1 cellular context compared by ENCODE assay signal in the genomic region with DNA sequence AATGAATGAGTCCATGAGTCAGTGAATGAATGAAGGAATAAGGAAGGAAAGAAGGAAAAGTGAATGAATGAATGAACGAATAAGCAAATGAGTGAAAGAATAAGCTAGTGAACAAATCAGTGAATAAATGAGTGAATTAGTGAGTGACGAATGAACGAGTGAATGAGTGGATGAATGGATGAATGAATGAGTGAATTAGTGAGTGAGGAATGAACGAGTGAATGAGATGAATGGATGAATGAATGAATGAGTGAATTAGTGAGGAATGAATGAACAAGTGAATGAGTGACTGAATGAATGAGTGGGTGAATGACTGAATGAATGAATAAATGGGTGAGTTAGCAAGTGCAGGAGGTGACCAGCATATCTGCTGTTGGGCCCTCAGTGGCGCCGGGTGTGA.
TF ChIP-seq lines count a peak whose summit lies in the region.

No MANE protein-coding gene starts in this region.

TF ChIP-seq in K562, 482 proteins besides CTCF, POLR2A, EP300 and RAD21 (continues in another document):
- TF ChIP-seq ZNF696 (CRISPR knock-in tag; conservative IDR thresholded peaks at IDR 0.05), result no peak
- TF ChIP-seq, protein P1, sequence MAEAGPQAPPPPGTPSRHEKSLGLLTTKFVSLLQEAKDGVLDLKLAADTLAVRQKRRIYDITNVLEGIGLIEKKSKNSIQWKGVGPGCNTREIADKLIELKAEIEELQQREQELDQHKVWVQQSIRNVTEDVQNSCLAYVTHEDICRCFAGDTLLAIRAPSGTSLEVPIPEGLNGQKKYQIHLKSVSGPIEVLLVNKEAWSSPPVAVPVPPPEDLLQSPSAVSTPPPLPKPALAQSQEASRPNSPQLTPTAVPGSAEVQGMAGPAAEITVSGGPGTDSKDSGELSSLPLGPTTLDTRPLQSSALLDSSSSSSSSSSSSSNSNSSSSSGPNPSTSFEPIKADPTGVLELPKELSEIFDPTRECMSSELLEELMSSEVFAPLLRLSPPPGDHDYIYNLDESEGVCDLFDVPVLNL (CRISPR knock-in tag; IDR thresholded peaks at IDR 0.05; ENCODE audit: low read depth), result no peak
- TF ChIP-seq DPF2 (IDR thresholded peaks at IDR 0.05), result 0 out of 2 replicates have a peak, but pooled peaks have one; percentile 27
- TF ChIP-seq TSC22D4 (tag; IDR thresholded peaks at IDR 0.05), result peak; percentile 98
- no peak for TF ChIP-seq TCF3 (CRISPR knock-in tag; IDR thresholded peaks at IDR 0.05)
- TF ChIP-seq BCOR (IDR thresholded peaks at IDR 0.05), result peak; percentile 54; the same call in 1 of the 2 replicates
- TF ChIP-seq ZNF24 (IDR thresholded peaks at IDR 0.05), result peak; percentile 100
- TF ChIP-seq HDAC1 (IDR thresholded peaks at IDR 0.05), result 0 out of 4 replicates have a peak, but pooled peaks of 1 of the 2 experiments have one; percentile 21
- TF ChIP-seq, protein P2, sequence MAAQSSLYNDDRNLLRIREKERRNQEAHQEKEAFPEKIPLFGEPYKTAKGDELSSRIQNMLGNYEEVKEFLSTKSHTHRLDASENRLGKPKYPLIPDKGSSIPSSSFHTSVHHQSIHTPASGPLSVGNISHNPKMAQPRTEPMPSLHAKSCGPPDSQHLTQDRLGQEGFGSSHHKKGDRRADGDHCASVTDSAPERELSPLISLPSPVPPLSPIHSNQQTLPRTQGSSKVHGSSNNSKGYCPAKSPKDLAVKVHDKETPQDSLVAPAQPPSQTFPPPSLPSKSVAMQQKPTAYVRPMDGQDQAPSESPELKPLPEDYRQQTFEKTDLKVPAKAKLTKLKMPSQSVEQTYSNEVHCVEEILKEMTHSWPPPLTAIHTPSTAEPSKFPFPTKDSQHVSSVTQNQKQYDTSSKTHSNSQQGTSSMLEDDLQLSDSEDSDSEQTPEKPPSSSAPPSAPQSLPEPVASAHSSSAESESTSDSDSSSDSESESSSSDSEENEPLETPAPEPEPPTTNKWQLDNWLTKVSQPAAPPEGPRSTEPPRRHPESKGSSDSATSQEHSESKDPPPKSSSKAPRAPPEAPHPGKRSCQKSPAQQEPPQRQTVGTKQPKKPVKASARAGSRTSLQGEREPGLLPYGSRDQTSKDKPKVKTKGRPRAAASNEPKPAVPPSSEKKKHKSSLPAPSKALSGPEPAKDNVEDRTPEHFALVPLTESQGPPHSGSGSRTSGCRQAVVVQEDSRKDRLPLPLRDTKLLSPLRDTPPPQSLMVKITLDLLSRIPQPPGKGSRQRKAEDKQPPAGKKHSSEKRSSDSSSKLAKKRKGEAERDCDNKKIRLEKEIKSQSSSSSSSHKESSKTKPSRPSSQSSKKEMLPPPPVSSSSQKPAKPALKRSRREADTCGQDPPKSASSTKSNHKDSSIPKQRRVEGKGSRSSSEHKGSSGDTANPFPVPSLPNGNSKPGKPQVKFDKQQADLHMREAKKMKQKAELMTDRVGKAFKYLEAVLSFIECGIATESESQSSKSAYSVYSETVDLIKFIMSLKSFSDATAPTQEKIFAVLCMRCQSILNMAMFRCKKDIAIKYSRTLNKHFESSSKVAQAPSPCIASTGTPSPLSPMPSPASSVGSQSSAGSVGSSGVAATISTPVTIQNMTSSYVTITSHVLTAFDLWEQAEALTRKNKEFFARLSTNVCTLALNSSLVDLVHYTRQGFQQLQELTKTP (IDR thresholded peaks at IDR 0.05; ENCODE audit: low read depth in 1 of 2, partially characterized antibody in 2 of 2), result no peak
- TF ChIP-seq, protein P3, sequence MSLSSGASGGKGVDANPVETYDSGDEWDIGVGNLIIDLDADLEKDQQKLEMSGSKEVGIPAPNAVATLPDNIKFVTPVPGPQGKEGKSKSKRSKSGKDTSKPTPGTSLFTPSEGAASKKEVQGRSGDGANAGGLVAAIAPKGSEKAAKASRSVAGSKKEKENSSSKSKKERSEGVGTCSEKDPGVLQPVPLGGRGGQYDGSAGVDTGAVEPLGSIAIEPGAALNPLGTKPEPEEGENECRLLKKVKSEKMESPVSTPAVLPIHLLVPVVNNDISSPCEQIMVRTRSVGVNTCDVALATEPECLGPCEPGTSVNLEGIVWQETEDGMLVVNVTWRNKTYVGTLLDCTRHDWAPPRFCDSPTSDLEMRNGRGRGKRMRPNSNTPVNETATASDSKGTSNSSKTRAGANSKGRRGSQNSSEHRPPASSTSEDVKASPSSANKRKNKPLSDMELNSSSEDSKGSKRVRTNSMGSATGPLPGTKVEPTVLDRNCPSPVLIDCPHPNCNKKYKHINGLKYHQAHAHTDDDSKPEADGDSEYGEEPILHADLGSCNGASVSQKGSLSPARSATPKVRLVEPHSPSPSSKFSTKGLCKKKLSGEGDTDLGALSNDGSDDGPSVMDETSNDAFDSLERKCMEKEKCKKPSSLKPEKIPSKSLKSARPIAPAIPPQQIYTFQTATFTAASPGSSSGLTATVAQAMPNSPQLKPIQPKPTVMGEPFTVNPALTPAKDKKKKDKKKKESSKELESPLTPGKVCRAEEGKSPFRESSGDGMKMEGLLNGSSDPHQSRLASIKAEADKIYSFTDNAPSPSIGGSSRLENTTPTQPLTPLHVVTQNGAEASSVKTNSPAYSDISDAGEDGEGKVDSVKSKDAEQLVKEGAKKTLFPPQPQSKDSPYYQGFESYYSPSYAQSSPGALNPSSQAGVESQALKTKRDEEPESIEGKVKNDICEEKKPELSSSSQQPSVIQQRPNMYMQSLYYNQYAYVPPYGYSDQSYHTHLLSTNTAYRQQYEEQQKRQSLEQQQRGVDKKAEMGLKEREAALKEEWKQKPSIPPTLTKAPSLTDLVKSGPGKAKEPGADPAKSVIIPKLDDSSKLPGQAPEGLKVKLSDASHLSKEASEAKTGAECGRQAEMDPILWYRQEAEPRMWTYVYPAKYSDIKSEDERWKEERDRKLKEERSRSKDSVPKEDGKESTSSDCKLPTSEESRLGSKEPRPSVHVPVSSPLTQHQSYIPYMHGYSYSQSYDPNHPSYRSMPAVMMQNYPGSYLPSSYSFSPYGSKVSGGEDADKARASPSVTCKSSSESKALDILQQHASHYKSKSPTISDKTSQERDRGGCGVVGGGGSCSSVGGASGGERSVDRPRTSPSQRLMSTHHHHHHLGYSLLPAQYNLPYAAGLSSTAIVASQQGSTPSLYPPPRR (CRISPR knock-in tag; IDR thresholded peaks at IDR 0.05; ENCODE audit: borderline replicate concordance), result no peak
- TF ChIP-seq BRD9 (IDR thresholded peaks at IDR 0.05; ENCODE audit: low read depth, partially characterized antibody), result no peak
- TF ChIP-seq ZNF584 (CRISPR knock-in tag; IDR thresholded peaks at IDR 0.05; ENCODE audit: low read depth), result no peak
- TF ChIP-seq MTA3 (IDR thresholded peaks at IDR 0.05; ENCODE audit: borderline replicate concordance), result no peak
- no peak for TF ChIP-seq ATF1 (CRISPR knock-in tag; IDR thresholded peaks at IDR 0.05)
- TF ChIP-seq ATF1 (tag; IDR thresholded peaks at IDR 0.05), result no peak
- TF ChIP-seq, protein P4, sequence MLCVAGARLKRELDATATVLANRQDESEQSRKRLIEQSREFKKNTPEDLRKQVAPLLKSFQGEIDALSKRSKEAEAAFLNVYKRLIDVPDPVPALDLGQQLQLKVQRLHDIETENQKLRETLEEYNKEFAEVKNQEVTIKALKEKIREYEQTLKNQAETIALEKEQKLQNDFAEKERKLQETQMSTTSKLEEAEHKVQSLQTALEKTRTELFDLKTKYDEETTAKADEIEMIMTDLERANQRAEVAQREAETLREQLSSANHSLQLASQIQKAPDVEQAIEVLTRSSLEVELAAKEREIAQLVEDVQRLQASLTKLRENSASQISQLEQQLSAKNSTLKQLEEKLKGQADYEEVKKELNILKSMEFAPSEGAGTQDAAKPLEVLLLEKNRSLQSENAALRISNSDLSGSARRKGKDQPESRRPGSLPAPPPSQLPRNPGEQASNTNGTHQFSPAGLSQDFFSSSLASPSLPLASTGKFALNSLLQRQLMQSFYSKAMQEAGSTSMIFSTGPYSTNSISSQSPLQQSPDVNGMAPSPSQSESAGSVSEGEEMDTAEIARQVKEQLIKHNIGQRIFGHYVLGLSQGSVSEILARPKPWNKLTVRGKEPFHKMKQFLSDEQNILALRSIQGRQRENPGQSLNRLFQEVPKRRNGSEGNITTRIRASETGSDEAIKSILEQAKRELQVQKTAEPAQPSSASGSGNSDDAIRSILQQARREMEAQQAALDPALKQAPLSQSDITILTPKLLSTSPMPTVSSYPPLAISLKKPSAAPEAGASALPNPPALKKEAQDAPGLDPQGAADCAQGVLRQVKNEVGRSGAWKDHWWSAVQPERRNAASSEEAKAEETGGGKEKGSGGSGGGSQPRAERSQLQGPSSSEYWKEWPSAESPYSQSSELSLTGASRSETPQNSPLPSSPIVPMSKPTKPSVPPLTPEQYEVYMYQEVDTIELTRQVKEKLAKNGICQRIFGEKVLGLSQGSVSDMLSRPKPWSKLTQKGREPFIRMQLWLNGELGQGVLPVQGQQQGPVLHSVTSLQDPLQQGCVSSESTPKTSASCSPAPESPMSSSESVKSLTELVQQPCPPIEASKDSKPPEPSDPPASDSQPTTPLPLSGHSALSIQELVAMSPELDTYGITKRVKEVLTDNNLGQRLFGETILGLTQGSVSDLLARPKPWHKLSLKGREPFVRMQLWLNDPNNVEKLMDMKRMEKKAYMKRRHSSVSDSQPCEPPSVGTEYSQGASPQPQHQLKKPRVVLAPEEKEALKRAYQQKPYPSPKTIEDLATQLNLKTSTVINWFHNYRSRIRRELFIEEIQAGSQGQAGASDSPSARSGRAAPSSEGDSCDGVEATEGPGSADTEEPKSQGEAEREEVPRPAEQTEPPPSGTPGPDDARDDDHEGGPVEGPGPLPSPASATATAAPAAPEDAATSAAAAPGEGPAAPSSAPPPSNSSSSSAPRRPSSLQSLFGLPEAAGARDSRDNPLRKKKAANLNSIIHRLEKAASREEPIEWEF (CRISPR knock-in tag; IDR thresholded peaks at IDR 0.05), result no peak
- TF ChIP-seq RB1 (IDR thresholded peaks at IDR 0.05; ENCODE audit: low read depth), result no peak
- TF ChIP-seq, protein P5, sequence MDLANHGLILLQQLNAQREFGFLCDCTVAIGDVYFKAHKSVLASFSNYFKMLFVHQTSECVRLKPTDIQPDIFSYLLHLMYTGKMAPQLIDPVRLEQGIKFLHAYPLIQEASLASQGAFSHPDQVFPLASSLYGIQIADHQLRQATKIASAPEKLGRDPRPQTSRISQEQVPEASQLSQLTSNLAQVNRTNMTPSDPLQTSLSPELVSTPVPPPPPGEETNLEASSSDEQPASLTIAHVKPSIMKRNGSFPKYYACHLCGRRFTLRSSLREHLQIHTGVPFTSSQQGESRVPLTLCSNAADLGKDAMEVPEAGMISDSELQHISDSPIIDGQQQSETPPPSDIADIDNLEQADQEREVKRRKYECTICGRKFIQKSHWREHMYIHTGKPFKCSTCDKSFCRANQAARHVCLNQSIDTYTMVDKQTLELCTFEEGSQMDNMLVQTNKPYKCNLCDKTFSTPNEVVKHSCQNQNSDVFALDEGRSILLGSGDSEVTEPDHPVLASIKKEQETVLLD (IDR thresholded peaks at IDR 0.05), result peak; percentile 16; the same call in 1 of the 2 replicates
- no peak for TF ChIP-seq ZNF76 (CRISPR knock-in tag; IDR thresholded peaks at IDR 0.05; ENCODE audit: borderline replicate concordance)
- no peak for TF ChIP-seq MEIS2 (IDR thresholded peaks at IDR 0.05; ENCODE audit: partially characterized antibody)
- no peak for TF ChIP-seq POLR2G (IDR thresholded peaks at IDR 0.05; ENCODE audit: low read depth, low read length)
- TF ChIP-seq HDGF (IDR thresholded peaks at IDR 0.05), result no peak
- no peak for TF ChIP-seq TARDBP (IDR thresholded peaks at IDR 0.05)
- no peak for TF ChIP-seq SMARCA5 (IDR thresholded peaks at IDR 0.05)
- no peak for TF ChIP-seq SNIP1 (IDR thresholded peaks at IDR 0.05; ENCODE audit: low read depth)
- no peak for TF ChIP-seq PHB2 (IDR thresholded peaks at IDR 0.05; ENCODE audit: low read depth)
- TF ChIP-seq, protein P6, sequence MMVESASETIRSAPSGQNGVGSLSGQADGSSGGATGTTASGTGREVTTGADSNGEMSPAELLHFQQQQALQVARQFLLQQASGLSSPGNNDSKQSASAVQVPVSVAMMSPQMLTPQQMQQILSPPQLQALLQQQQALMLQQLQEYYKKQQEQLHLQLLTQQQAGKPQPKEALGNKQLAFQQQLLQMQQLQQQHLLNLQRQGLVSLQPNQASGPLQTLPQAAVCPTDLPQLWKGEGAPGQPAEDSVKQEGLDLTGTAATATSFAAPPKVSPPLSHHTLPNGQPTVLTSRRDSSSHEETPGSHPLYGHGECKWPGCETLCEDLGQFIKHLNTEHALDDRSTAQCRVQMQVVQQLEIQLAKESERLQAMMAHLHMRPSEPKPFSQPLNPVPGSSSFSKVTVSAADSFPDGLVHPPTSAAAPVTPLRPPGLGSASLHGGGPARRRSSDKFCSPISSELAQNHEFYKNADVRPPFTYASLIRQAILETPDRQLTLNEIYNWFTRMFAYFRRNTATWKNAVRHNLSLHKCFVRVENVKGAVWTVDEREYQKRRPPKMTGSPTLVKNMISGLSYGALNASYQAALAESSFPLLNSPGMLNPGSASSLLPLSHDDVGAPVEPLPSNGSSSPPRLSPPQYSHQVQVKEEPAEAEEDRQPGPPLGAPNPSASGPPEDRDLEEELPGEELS (CRISPR knock-in tag; IDR thresholded peaks at IDR 0.05; ENCODE audit: borderline replicate concordance), result no peak
- TF ChIP-seq ZEB2 (IDR thresholded peaks at IDR 0.05), result no peak
- no peak for TF ChIP-seq PTBP1 (IDR thresholded peaks at IDR 0.05; ENCODE audit: low read depth, low read length)
- no peak for TF ChIP-seq ELF4 (CRISPR knock-in tag; IDR thresholded peaks at IDR 0.05)
- TF ChIP-seq ZNF274 (IDR thresholded peaks at IDR 0.05; ENCODE audit: borderline replicate concordance, low read depth, low read length), result no peak
